ENCODE assay signal across 1 cellular context in the genomic region with DNA sequence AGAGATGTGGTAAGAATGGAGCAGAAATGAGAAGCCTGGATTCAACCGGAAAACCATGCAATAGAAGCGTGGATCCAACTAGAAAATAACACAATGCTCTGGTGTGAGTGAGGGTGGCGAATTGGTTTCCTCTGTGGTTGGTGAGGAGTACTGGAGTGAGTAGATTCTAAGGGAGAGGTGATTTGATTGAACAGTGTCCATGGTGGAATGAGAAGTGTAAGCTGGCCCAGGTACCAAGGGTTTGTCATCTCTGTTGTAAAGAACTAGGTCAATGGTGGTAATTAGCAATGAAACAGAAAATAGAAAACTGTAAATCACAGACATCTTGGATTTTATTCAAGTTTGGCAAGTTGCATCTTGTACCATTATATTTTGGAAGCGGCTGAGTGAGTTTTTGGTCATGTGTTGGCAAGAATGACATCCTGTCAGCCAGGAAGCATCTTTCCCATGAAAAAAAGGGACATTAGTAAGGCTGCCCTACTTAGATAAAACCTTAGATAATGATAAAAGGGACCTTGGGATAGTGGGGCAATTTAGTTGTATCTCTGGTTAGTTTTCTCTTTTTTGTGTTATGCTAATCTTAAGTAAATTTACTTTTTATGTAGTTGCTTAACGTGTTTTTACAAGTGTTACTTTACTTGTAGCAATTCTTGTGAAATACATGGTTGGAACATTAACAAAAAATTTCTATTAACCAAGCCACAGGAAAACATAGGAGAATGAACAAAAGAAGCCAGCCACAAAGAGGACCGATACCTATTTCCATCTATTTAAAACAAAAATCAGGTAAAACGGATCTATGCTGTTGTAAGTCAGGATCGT.
TF ChIP-seq lines count a peak whose summit lies in the region.

No MANE protein-coding gene starts in this region.

TF ChIP-seq in HepG2, 621 proteins besides CTCF, POLR2A, EP300 and RAD21 (continued from another document and continues in another):
- TF ChIP-seq, protein P1, sequence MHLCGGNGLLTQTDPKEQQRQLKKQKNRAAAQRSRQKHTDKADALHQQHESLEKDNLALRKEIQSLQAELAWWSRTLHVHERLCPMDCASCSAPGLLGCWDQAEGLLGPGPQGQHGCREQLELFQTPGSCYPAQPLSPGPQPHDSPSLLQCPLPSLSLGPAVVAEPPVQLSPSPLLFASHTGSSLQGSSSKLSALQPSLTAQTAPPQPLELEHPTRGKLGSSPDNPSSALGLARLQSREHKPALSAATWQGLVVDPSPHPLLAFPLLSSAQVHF (CRISPR knock-in tag; IDR thresholded peaks at IDR 0.05) = no peak
- no peak for TF ChIP-seq CHD2 (IDR thresholded peaks at IDR 0.05; ENCODE audit: low read depth, low read length)
- TF ChIP-seq ZNF639 (CRISPR knock-in tag; conservative IDR thresholded peaks at IDR 0.05) = no peak
- TF ChIP-seq IRX3 (CRISPR knock-in tag; IDR thresholded peaks at IDR 0.05; ENCODE audit: borderline replicate concordance, low read depth) = no peak
- TF ChIP-seq ZNF124 (CRISPR knock-in tag; IDR thresholded peaks at IDR 0.05) = no peak; the same call in 1 of the 2 replicates
- TF ChIP-seq ZNF33A (CRISPR knock-in tag; IDR thresholded peaks at IDR 0.05; ENCODE audit: borderline replicate concordance) = no peak
- TF ChIP-seq ZNF296 (CRISPR knock-in tag; conservative IDR thresholded peaks at IDR 0.05) = no peak
- TF ChIP-seq ZBTB7A (CRISPR knock-in tag; IDR thresholded peaks at IDR 0.05) = no peak
- TF ChIP-seq RNF219 (CRISPR knock-in tag; IDR thresholded peaks at IDR 0.05) = peak; percentile 67; the same call in 1 of the 2 replicates
- TF ChIP-seq GATAD1 (CRISPR knock-in tag; IDR thresholded peaks at IDR 0.05) = no peak
- TF ChIP-seq PPARG (CRISPR knock-in tag; conservative IDR thresholded peaks at IDR 0.05) = peak; percentile 88
- TF ChIP-seq GRHL1 (CRISPR knock-in tag; conservative IDR thresholded peaks at IDR 0.05) = no peak
- TF ChIP-seq, protein P2, sequence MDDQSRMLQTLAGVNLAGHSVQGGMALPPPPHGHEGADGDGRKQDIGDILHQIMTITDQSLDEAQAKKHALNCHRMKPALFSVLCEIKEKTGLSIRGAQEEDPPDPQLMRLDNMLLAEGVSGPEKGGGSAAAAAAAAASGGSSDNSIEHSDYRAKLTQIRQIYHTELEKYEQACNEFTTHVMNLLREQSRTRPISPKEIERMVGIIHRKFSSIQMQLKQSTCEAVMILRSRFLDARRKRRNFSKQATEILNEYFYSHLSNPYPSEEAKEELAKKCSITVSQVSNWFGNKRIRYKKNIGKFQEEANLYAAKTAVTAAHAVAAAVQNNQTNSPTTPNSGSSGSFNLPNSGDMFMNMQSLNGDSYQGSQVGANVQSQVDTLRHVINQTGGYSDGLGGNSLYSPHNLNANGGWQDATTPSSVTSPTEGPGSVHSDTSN (CRISPR knock-in tag; IDR thresholded peaks at IDR 0.05; ENCODE audit: borderline replicate concordance) = no peak
- TF ChIP-seq DZIP1 (CRISPR knock-in tag; IDR thresholded peaks at IDR 0.05) = no peak
- no peak for TF ChIP-seq ZNF546 (CRISPR knock-in tag; conservative IDR thresholded peaks at IDR 0.05)
- no peak for TF ChIP-seq NFE2 (CRISPR knock-in tag; IDR thresholded peaks at IDR 0.05)
- TF ChIP-seq POGZ (CRISPR knock-in tag; IDR thresholded peaks at IDR 0.05) = peak; percentile 27; the same call in 1 of the 2 replicates
- no peak for TF ChIP-seq ZNF773 (CRISPR knock-in tag; IDR thresholded peaks at IDR 0.05; ENCODE audit: borderline replicate concordance)
- 0 out of 2 replicates have a peak, but pooled peaks have one; percentile 6 for TF ChIP-seq ZNF280D (CRISPR knock-in tag; IDR thresholded peaks at IDR 0.05)
- no peak for TF ChIP-seq GTF3A (CRISPR knock-in tag; conservative IDR thresholded peaks at IDR 0.05)
- no peak for TF ChIP-seq ZNF547 (CRISPR knock-in tag; IDR thresholded peaks at IDR 0.05)
- no peak for TF ChIP-seq ZNF260 (CRISPR knock-in tag; IDR thresholded peaks at IDR 0.05; ENCODE audit: borderline replicate concordance, low read depth)
- no peak for TF ChIP-seq HMGA1 (CRISPR knock-in tag; conservative IDR thresholded peaks at IDR 0.05)
- no peak for TF ChIP-seq FIP1L1 (IDR thresholded peaks at IDR 0.05; ENCODE audit: borderline replicate concordance, insufficient read depth, low read depth, low read length)
- TF ChIP-seq SALL2 (CRISPR knock-in tag; IDR thresholded peaks at IDR 0.05) = no peak
- TF ChIP-seq SSRP1 (CRISPR knock-in tag; IDR thresholded peaks at IDR 0.05) = no peak
- no peak for TF ChIP-seq AKAP8 (CRISPR knock-in tag; IDR thresholded peaks at IDR 0.05)
- TF ChIP-seq ZNF775 (CRISPR knock-in tag; IDR thresholded peaks at IDR 0.05; ENCODE audit: borderline replicate concordance) = no peak
- TF ChIP-seq ZC3H13 (CRISPR knock-in tag; IDR thresholded peaks at IDR 0.05) = no peak
- 0 out of 2 replicates have a peak, but pooled peaks have one; percentile 57 for TF ChIP-seq SIX1 (CRISPR knock-in tag; IDR thresholded peaks at IDR 0.05; ENCODE audit: borderline replicate concordance)
- TF ChIP-seq REL (CRISPR knock-in tag; conservative IDR thresholded peaks at IDR 0.05) = no peak
- TF ChIP-seq GATAD2A (CRISPR knock-in tag; IDR thresholded peaks at IDR 0.05) = peak; percentile 97
- TF ChIP-seq MTF1 (CRISPR knock-in tag; IDR thresholded peaks at IDR 0.05) = no peak
- no peak for TF ChIP-seq TAF1 (CRISPR knock-in tag; IDR thresholded peaks at IDR 0.05)
- no peak for TF ChIP-seq ZBTB10 (CRISPR knock-in tag; IDR thresholded peaks at IDR 0.05; ENCODE audit: borderline replicate concordance)
- TF ChIP-seq GFI1 (CRISPR knock-in tag; IDR thresholded peaks at IDR 0.05; ENCODE audit: borderline replicate concordance) = peak; percentile 79
- TF ChIP-seq, protein P3, sequence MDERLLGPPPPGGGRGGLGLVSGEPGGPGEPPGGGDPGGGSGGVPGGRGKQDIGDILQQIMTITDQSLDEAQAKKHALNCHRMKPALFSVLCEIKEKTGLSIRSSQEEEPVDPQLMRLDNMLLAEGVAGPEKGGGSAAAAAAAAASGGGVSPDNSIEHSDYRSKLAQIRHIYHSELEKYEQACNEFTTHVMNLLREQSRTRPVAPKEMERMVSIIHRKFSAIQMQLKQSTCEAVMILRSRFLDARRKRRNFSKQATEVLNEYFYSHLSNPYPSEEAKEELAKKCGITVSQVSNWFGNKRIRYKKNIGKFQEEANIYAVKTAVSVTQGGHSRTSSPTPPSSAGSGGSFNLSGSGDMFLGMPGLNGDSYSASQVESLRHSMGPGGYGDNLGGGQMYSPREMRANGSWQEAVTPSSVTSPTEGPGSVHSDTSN (CRISPR knock-in tag; IDR thresholded peaks at IDR 0.05) = no peak
- no peak for TF ChIP-seq ZNF576 (CRISPR knock-in tag; IDR thresholded peaks at IDR 0.05)
- TF ChIP-seq SMAD9 (CRISPR knock-in tag; IDR thresholded peaks at IDR 0.05) = no peak
- no peak for TF ChIP-seq ZNF83 (CRISPR knock-in tag; IDR thresholded peaks at IDR 0.05; ENCODE audit: borderline replicate concordance)
- TF ChIP-seq ZNF569 (CRISPR knock-in tag; IDR thresholded peaks at IDR 0.05; ENCODE audit: borderline replicate concordance) = no peak
